In the genomic region with DNA sequence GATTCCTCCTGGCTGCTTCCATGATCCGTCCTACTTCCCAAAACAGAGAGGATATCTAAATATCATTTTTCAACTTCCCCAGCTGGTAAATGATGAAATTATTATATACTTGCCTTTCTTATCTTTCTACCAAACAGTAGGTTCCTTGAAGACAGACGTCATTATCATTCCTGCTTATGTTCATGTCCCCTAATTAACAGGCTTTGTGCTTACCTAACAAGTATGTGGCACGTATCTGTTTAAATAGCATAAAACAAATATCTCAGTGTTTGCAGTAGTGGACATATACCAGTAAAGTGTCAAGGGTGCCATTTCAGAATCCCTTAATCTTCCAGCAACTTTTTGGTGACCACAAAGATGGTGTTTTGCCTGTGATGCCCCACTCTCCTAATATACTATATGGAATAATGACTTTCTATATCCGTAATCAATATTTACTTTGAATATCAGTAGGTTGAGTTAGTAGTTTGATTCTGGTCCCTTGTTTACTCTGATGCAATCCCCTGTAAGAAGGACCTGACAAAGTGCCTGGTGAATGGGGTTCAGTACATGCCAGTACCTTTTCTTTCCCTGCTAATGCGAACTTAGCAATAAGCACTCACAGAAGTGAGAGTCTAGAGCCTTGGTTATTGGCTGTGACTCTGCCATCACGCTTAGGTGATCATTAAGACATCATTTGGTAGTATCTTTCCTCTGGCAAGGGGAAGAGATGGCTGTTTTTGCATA, we compare ENCODE assay signal across 1 cellular context.
TF ChIP-seq lines count a peak whose summit lies in the region.

No MANE protein-coding gene starts in this region.

TF ChIP-seq in HepG2, 621 proteins besides CTCF, POLR2A, EP300 and RAD21 (continued from another document and continues in another):
- no peak for TF ChIP-seq ZNF768 (CRISPR knock-in tag; IDR thresholded peaks at IDR 0.05)
- TF ChIP-seq, protein P1, sequence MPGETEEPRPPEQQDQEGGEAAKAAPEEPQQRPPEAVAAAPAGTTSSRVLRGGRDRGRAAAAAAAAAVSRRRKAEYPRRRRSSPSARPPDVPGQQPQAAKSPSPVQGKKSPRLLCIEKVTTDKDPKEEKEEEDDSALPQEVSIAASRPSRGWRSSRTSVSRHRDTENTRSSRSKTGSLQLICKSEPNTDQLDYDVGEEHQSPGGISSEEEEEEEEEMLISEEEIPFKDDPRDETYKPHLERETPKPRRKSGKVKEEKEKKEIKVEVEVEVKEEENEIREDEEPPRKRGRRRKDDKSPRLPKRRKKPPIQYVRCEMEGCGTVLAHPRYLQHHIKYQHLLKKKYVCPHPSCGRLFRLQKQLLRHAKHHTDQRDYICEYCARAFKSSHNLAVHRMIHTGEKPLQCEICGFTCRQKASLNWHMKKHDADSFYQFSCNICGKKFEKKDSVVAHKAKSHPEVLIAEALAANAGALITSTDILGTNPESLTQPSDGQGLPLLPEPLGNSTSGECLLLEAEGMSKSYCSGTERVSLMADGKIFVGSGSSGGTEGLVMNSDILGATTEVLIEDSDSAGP (CRISPR knock-in tag; IDR thresholded peaks at IDR 0.05; ENCODE audit: borderline replicate concordance), result no peak
- TF ChIP-seq TBX3 (IDR thresholded peaks at IDR 0.05; ENCODE audit: borderline replicate concordance), result peak; percentile 79; the same call in 1 of the 2 replicates
- no peak for TF ChIP-seq MEF2D (CRISPR knock-in tag; IDR thresholded peaks at IDR 0.05)
- TF ChIP-seq ZNF660 (CRISPR knock-in tag; IDR thresholded peaks at IDR 0.05; ENCODE audit: borderline replicate concordance, low read depth), result no peak
- 0 out of 4 replicates have a peak, but pooled peaks of 1 of the 2 experiments have one; percentile 7 for TF ChIP-seq KLF16 (CRISPR knock-in tag; IDR thresholded peaks at IDR 0.05)
- TF ChIP-seq, protein P2, sequence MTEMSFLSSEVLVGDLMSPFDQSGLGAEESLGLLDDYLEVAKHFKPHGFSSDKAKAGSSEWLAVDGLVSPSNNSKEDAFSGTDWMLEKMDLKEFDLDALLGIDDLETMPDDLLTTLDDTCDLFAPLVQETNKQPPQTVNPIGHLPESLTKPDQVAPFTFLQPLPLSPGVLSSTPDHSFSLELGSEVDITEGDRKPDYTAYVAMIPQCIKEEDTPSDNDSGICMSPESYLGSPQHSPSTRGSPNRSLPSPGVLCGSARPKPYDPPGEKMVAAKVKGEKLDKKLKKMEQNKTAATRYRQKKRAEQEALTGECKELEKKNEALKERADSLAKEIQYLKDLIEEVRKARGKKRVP (CRISPR knock-in tag; IDR thresholded peaks at IDR 0.05), result peak in 1 of 2 experiments; percentile 97; a peak in 2 of 4 replicates
- TF ChIP-seq TBX2 (CRISPR knock-in tag; IDR thresholded peaks at IDR 0.05; ENCODE audit: borderline replicate concordance), result no peak
- TF ChIP-seq, protein P3, sequence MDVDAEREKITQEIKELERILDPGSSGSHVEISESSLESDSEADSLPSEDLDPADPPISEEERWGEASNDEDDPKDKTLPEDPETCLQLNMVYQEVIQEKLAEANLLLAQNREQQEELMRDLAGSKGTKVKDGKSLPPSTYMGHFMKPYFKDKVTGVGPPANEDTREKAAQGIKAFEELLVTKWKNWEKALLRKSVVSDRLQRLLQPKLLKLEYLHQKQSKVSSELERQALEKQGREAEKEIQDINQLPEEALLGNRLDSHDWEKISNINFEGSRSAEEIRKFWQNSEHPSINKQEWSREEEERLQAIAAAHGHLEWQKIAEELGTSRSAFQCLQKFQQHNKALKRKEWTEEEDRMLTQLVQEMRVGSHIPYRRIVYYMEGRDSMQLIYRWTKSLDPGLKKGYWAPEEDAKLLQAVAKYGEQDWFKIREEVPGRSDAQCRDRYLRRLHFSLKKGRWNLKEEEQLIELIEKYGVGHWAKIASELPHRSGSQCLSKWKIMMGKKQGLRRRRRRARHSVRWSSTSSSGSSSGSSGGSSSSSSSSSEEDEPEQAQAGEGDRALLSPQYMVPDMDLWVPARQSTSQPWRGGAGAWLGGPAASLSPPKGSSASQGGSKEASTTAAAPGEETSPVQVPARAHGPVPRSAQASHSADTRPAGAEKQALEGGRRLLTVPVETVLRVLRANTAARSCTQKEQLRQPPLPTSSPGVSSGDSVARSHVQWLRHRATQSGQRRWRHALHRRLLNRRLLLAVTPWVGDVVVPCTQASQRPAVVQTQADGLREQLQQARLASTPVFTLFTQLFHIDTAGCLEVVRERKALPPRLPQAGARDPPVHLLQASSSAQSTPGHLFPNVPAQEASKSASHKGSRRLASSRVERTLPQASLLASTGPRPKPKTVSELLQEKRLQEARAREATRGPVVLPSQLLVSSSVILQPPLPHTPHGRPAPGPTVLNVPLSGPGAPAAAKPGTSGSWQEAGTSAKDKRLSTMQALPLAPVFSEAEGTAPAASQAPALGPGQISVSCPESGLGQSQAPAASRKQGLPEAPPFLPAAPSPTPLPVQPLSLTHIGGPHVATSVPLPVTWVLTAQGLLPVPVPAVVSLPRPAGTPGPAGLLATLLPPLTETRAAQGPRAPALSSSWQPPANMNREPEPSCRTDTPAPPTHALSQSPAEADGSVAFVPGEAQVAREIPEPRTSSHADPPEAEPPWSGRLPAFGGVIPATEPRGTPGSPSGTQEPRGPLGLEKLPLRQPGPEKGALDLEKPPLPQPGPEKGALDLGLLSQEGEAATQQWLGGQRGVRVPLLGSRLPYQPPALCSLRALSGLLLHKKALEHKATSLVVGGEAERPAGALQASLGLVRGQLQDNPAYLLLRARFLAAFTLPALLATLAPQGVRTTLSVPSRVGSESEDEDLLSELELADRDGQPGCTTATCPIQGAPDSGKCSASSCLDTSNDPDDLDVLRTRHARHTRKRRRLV (CRISPR knock-in tag; IDR thresholded peaks at IDR 0.05), result no peak
- no peak for TF ChIP-seq ZNF484 (CRISPR knock-in tag; IDR thresholded peaks at IDR 0.05; ENCODE audit: borderline replicate concordance, low read depth)
- TF ChIP-seq, protein P4, sequence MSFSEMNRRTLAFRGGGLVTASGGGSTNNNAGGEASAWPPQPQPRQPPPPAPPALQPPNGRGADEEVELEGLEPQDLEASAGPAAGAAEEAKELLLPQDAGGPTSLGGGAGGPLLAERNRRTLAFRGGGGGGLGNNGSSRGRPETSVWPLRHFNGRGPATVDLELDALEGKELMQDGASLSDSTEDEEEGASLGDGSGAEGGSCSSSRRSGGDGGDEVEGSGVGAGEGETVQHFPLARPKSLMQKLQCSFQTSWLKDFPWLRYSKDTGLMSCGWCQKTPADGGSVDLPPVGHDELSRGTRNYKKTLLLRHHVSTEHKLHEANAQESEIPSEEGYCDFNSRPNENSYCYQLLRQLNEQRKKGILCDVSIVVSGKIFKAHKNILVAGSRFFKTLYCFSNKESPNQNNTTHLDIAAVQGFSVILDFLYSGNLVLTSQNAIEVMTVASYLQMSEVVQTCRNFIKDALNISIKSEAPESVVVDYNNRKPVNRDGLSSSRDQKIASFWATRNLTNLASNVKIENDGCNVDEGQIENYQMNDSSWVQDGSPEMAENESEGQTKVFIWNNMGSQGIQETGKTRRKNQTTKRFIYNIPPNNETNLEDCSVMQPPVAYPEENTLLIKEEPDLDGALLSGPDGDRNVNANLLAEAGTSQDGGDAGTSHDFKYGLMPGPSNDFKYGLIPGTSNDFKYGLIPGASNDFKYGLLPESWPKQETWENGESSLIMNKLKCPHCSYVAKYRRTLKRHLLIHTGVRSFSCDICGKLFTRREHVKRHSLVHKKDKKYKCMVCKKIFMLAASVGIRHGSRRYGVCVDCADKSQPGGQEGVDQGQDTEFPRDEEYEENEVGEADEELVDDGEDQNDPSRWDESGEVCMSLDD (CRISPR knock-in tag; IDR thresholded peaks at IDR 0.05; ENCODE audit: borderline replicate concordance), result no peak
- peak; percentile 79 for TF ChIP-seq CEBPG (CRISPR knock-in tag; IDR thresholded peaks at IDR 0.05)
- TF ChIP-seq SP5 (CRISPR knock-in tag; IDR thresholded peaks at IDR 0.05; ENCODE audit: borderline replicate concordance, low read depth), result no peak
- TF ChIP-seq NR2C2 (CRISPR knock-in tag; IDR thresholded peaks at IDR 0.05; ENCODE audit: borderline replicate concordance), result 0 out of 2 replicates have a peak, but pooled peaks have one; percentile 26
- TF ChIP-seq SRSF9 (IDR thresholded peaks at IDR 0.05; ENCODE audit: borderline replicate concordance, insufficient read depth, low read depth, low read length, poor library complexity, severe bottlenecking), result no peak
- TF ChIP-seq, protein P5, sequence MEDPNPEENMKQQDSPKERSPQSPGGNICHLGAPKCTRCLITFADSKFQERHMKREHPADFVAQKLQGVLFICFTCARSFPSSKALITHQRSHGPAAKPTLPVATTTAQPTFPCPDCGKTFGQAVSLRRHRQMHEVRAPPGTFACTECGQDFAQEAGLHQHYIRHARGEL (CRISPR knock-in tag; IDR thresholded peaks at IDR 0.05), result no peak
- TF ChIP-seq FOXP1 (IDR thresholded peaks at IDR 0.05), result no peak
- TF ChIP-seq FOXP1 (CRISPR knock-in tag; IDR thresholded peaks at IDR 0.05), result peak; percentile 3; the same call in 1 of the 2 replicates
- TF ChIP-seq ZMYM2 (CRISPR knock-in tag; IDR thresholded peaks at IDR 0.05), result no peak
- TF ChIP-seq ZNF225 (CRISPR knock-in tag; IDR thresholded peaks at IDR 0.05), result no peak
- TF ChIP-seq NR2F6 (IDR thresholded peaks at IDR 0.05), result peak; percentile 13
- TF ChIP-seq NR2F6 (CRISPR knock-in tag; IDR thresholded peaks at IDR 0.05), result no peak
- TF ChIP-seq SMAD3 (CRISPR knock-in tag; IDR thresholded peaks at IDR 0.05), result no peak
- 0 out of 2 replicates have a peak, but pooled peaks have one; percentile 32 for TF ChIP-seq CEBPB (IDR thresholded peaks at IDR 0.05; ENCODE audit: borderline replicate concordance, low read depth, low read length)
- TF ChIP-seq SOX13 (IDR thresholded peaks at IDR 0.05), result no peak
- TF ChIP-seq SOX13 (CRISPR knock-in tag; conservative IDR thresholded peaks at IDR 0.05 in 1 of 2, IDR thresholded peaks at IDR 0.05 in 1 of 2), result peak in 1 of 2 experiments; percentile 8; a peak in 1 of 4 replicates
- TF ChIP-seq RBM22 (optimal IDR thresholded peaks at IDR 0.05; ENCODE audit: low read length), result no peak
- no peak for TF ChIP-seq ZNF83 (CRISPR knock-in tag; IDR thresholded peaks at IDR 0.05; ENCODE audit: borderline replicate concordance)
- peak; percentile 80 for TF ChIP-seq FOXA3 (CRISPR knock-in tag; IDR thresholded peaks at IDR 0.05)
- TF ChIP-seq ZNF335 (CRISPR knock-in tag; IDR thresholded peaks at IDR 0.05), result no peak
- no peak for TF ChIP-seq ELF4 (CRISPR knock-in tag; IDR thresholded peaks at IDR 0.05; ENCODE audit: borderline replicate concordance)
- TF ChIP-seq ATRX (CRISPR knock-in tag; IDR thresholded peaks at IDR 0.05; ENCODE audit: borderline replicate concordance), result no peak
- TF ChIP-seq ZFP62 (CRISPR knock-in tag; IDR thresholded peaks at IDR 0.05), result no peak
- no peak for TF ChIP-seq NBN (conservative IDR thresholded peaks at IDR 0.05)
- 0 out of 2 replicates have a peak, but pooled peaks have one; percentile 17 for TF ChIP-seq GATAD2A (CRISPR knock-in tag; IDR thresholded peaks at IDR 0.05)
- no peak for TF ChIP-seq TP53 (CRISPR knock-in tag; conservative IDR thresholded peaks at IDR 0.05)
- peak; percentile 13; the same call in 1 of the 2 replicates for TF ChIP-seq THAP11 (CRISPR knock-in tag; IDR thresholded peaks at IDR 0.05)
- TF ChIP-seq ZNF432 (CRISPR knock-in tag; IDR thresholded peaks at IDR 0.05; ENCODE audit: borderline replicate concordance), result no peak
- TF ChIP-seq BCL6 (CRISPR knock-in tag; IDR thresholded peaks at IDR 0.05), result peak; percentile 17; the same call in 1 of the 2 replicates
- peak; percentile 15; the same call in 1 of the 2 replicates for TF ChIP-seq TARDBP (CRISPR knock-in tag; IDR thresholded peaks at IDR 0.05)
- TF ChIP-seq TCF7 (IDR thresholded peaks at IDR 0.05; ENCODE audit: low read depth), result no peak
- TF ChIP-seq, protein P6, sequence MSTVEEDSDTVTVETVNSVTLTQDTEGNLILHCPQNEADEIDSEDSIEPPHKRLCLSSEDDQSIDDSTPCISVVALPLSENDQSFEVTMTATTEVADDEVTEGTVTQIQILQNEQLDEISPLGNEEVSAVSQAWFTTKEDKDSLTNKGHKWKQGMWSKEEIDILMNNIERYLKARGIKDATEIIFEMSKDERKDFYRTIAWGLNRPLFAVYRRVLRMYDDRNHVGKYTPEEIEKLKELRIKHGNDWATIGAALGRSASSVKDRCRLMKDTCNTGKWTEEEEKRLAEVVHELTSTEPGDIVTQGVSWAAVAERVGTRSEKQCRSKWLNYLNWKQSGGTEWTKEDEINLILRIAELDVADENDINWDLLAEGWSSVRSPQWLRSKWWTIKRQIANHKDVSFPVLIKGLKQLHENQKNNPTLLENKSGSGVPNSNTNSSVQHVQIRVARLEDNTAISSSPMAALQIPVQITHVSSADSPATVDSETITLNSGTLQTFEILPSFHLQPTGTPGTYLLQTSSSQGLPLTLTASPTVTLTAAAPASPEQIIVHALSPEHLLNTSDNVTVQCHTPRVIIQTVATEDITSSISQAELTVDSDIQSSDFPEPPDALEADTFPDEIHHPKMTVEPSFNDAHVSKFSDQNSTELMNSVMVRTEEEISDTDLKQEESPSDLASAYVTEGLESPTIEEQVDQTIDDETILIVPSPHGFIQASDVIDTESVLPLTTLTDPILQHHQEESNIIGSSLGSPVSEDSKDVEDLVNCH (CRISPR knock-in tag; IDR thresholded peaks at IDR 0.05), result no peak
- TF ChIP-seq, protein P7, sequence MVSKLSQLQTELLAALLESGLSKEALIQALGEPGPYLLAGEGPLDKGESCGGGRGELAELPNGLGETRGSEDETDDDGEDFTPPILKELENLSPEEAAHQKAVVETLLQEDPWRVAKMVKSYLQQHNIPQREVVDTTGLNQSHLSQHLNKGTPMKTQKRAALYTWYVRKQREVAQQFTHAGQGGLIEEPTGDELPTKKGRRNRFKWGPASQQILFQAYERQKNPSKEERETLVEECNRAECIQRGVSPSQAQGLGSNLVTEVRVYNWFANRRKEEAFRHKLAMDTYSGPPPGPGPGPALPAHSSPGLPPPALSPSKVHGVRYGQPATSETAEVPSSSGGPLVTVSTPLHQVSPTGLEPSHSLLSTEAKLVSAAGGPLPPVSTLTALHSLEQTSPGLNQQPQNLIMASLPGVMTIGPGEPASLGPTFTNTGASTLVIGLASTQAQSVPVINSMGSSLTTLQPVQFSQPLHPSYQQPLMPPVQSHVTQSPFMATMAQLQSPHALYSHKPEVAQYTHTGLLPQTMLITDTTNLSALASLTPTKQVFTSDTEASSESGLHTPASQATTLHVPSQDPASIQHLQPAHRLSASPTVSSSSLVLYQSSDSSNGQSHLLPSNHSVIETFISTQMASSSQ (IDR thresholded peaks at IDR 0.05; ENCODE audit: low read depth), result no peak
- TF ChIP-seq, protein P7 (CRISPR knock-in tag; IDR thresholded peaks at IDR 0.05; ENCODE audit: borderline replicate concordance), result no peak
